Comparison of ENCODE assay signal across 21 cellular contexts in the genomic region with DNA sequence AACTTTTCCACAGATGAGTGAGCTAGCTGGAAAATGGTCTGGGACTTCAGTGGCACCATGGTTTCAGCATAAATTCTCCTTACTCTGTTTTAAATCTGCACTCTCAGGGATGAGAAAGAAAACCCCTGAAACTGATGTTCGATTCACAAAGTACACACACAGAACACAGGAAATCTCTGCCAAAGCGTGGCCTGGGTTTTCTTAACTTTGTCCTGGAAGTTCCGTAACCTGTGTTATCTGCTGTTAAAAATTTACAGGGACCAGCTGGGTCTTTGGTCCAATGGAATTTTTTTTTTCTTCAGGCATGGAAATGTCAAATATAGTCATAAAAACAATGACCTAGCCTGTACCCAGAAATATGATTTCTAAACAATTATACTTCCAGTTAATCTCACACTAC. TPM values are rescaled to one million over a fixed set of nuclear protein-coding genes. Genes with fewer than 3 reads are reported as not detected.
DNase-seq lines count a peak whose midpoint lies in the region; ATAC-seq, FAIRE-seq and TF ChIP-seq lines count a peak whose summit lies in the region.
"Had no signal": no experiment of that assay in that cellular context is flagged by ENCODE, and none has a peak within 500 bp of the region (broad histone marks: within the 10 kb centered on the region; RNA-seq: fewer than 3 reads in every experiment).

No MANE protein-coding gene starts in this region.

- no peak for FAIRE-seq in GM12892 (lab: Jason Lieb, UNC)

- peak; percentile 52 for DNase-seq in activated naive CD4-positive, alpha-beta T cell treated with anti-CD3 and anti-CD28 coated beads for 36 hours
- no peak for DNase-seq in activated naive CD4-positive, alpha-beta T cell treated with anti-CD3 and anti-CD28 coated beads, Interleukin-2, amount 50 U/mL, for 16 hours
- DNase-seq in activated naive CD8-positive, alpha-beta T cell treated with anti-CD3 and anti-CD28 coated beads, Interleukin-2, amount 50 U/mL, for 24 hours: no peak
- DNase-seq in mucosa of gallbladder (ENCODE audit: low spot score): peak; percentile 42
- DNase-seq in type B pancreatic cell (ENCODE audit: extremely low spot score, unreplicated experiment): peak; percentile 25
- DNase-seq in GM12892 (ENCODE audit: insufficient read length): no peak
- DNase-seq in SIG-M5 (lab: John Stamatoyannopoulos, UW): no peak
- no peak for DNase-seq in HUDEP-2 (lab: John Stamatoyannopoulos, UW; ENCODE audit: unreplicated experiment in 76 of 76)
- DNase-seq: activated gamma-delta T cell, GDM1, NCI-H1417 treated with DMSO at 0.1 percent for 48 hours, NCI-H524 treated with DMSO at 0.1 percent for 48 hours, T-helper 9 cell, uterus had no signal

- no peak for ATAC-seq in activated naive CD8-positive, alpha-beta T cell treated with anti-CD3 and anti-CD28 coated beads, Interleukin-2, amount 50 U/mL, for 24 hours
- ATAC-seq: SK-N-SH treated with all-trans-retinoic acid at 6 μM for 48 hours, WTC11 had no signal

- H3K4me3 Mint-ChIP-seq in activated naive CD4-positive, alpha-beta T cell treated with anti-CD3 and anti-CD28 coated beads for 36 hours: peak overlapping the region; percentile 58
- peak overlapping the region; percentile 69 for H3K4me3 Mint-ChIP-seq in activated naive CD8-positive, alpha-beta T cell treated with anti-CD3 and anti-CD28 coated beads, Interleukin-2, amount 50 U/mL, for 24 hours
- no peak overlapping the region for H3K4me3 Mint-ChIP-seq in type B pancreatic cell
- H3K4me3 Mint-ChIP-seq: endodermal cell, neural progenitor cell, WTC11 had no signal

- intact Hi-C loops in activated naive CD4-positive, alpha-beta T cell treated with anti-CD3 and anti-CD28 coated beads for 36 hours (cut with micrococcal nuclease): loop anchor here (1.0 kb wide), 2 partner anchors 7 to 12 kb away; a partner anchor contains a TSS

- no peaks in the 10 kb centered on the region for H3K27me3 Mint-ChIP-seq in activated naive CD4-positive, alpha-beta T cell treated with anti-CD3 and anti-CD28 coated beads for 36 hours (ENCODE audit: low read depth)
- no peaks in the 10 kb centered on the region for H3K27me3 Mint-ChIP-seq in activated naive CD8-positive, alpha-beta T cell treated with anti-CD3 and anti-CD28 coated beads, Interleukin-2, amount 50 U/mL, for 24 hours
- H3K27me3 Mint-ChIP-seq in type B pancreatic cell: peaks cover 8% of the 10 kb centered on the region

- H3K36me3 Mint-ChIP-seq in activated naive CD4-positive, alpha-beta T cell treated with anti-CD3 and anti-CD28 coated beads for 36 hours (ENCODE audit: low read depth): peaks cover 3% of the 10 kb centered on the region
- H3K36me3 Mint-ChIP-seq in activated naive CD8-positive, alpha-beta T cell treated with anti-CD3 and anti-CD28 coated beads, Interleukin-2, amount 50 U/mL, for 24 hours (ENCODE audit: low read depth): peaks cover 1% of the 10 kb centered on the region
- H3K36me3 Mint-ChIP-seq in type B pancreatic cell: no peaks in the 10 kb centered on the region
- H3K36me3 Mint-ChIP-seq: neural progenitor cell, WTC11 had no signal

- H3K4me1 Mint-ChIP-seq in activated naive CD4-positive, alpha-beta T cell treated with anti-CD3 and anti-CD28 coated beads for 36 hours (ENCODE audit: low read depth): peaks cover 81% of the 10 kb centered on the region
- peaks cover 75% of the 10 kb centered on the region for H3K4me1 Mint-ChIP-seq in activated naive CD8-positive, alpha-beta T cell treated with anti-CD3 and anti-CD28 coated beads, Interleukin-2, amount 50 U/mL, for 24 hours
- H3K4me1 Mint-ChIP-seq in type B pancreatic cell (ENCODE audit: unreplicated experiment): peaks cover 40% of the 10 kb centered on the region

- H3K27ac Mint-ChIP-seq in activated naive CD4-positive, alpha-beta T cell treated with anti-CD3 and anti-CD28 coated beads for 36 hours: peak overlapping the region; percentile 98
- peak overlapping the region; percentile 63 for H3K27ac Mint-ChIP-seq in activated naive CD8-positive, alpha-beta T cell treated with anti-CD3 and anti-CD28 coated beads, Interleukin-2, amount 50 U/mL, for 24 hours
- no peak overlapping the region for H3K27ac Mint-ChIP-seq in type B pancreatic cell
- H3K27ac Mint-ChIP-seq: endodermal cell, neural progenitor cell, WTC11 had no signal

- no peaks in the 10 kb centered on the region for H3K9me3 Mint-ChIP-seq in activated naive CD4-positive, alpha-beta T cell treated with anti-CD3 and anti-CD28 coated beads for 36 hours
- no peaks in the 10 kb centered on the region for H3K9me3 Mint-ChIP-seq in activated naive CD8-positive, alpha-beta T cell treated with anti-CD3 and anti-CD28 coated beads, Interleukin-2, amount 50 U/mL, for 24 hours
- H3K9me3 Mint-ChIP-seq in type B pancreatic cell: no peaks in the 10 kb centered on the region
- H3K9me3 Mint-ChIP-seq: endodermal cell, neural progenitor cell, WTC11 had no signal

- CTCF ChIA-PET in activated naive CD4-positive, alpha-beta T cell treated with anti-CD3 and anti-CD28 coated beads for 36 hours (lab: Charles Lee): interaction anchor here (0.6 to 2.2 kb wide), 4 partner anchors 10 to 81 kb away, joined by 3 to 6 read pairs (median 4); no protein-coding TSS in a partner anchor

- no peak for TF ChIP-seq POLR2A in GM12892 (IDR thresholded peaks at IDR 0.05; ENCODE audit: low read depth, low read length)

- no peak for TF ChIP-seq CTCF in type B pancreatic cell (conservative IDR thresholded peaks at IDR 0.05)

RNA-seq across cellular contexts. Expression of a gene that starts 7.3 kb away (rescaled TPM):
- 10 to 100 TPM in 1 of 2 experiments, 1 to 10 TPM in 1; 9.1 to 10.7 TPM for total RNA-seq in activated naive CD4-positive, alpha-beta T cell treated with anti-CD3 and anti-CD28 coated beads for 36 hours
- 2.7 TPM for total RNA-seq in mucosa of gallbladder
- 0.33 and 0.43 TPM in 2 replicates for total RNA-seq in type B pancreatic cell (ENCODE audit: low replicate concordance)
- polyA plus RNA-seq in GM12892 (2012; ENCODE audit: missing spikeins): not detected
- total RNA-seq: endodermal cell, M059J, pulmonary artery endothelial cell, RPMI7951, WTC11 had no signal

Comparison
In these comparisons a context has a peak if more than half of its experiments do, and no peak if none do; other contexts are left out.
1. DNase-seq: peak in activated naive CD4-positive, alpha-beta T cell treated with anti-CD3 and anti-CD28 coated beads for 36 hours (single experiment), mucosa of gallbladder (single experiment) and type B pancreatic cell (single experiment); none in activated naive CD4-positive, alpha-beta T cell treated with anti-CD3 and anti-CD28 coated beads, Interleukin-2, amount 50 U/mL, for 16 hours (single experiment), activated naive CD8-positive, alpha-beta T cell treated with anti-CD3 and anti-CD28 coated beads, Interleukin-2, amount 50 U/mL, for 24 hours (single experiment), GM12892 (single experiment), SIG-M5 (single experiment) and HUDEP-2 (0 of 76).